ENCODE assay signal across 16 cellular contexts in genomic region chr10:101493782-101494281, GRCh38.
DNase-seq lines count a peak whose midpoint lies in the region; ATAC-seq, FAIRE-seq and TF ChIP-seq lines count a peak whose summit lies in the region.
"Had no signal": no experiment of that assay in that cellular context is flagged by ENCODE, and none has a peak within 500 bp of the region (broad histone marks: within the 10 kb centered on the region; RNA-seq: fewer than 3 reads in every experiment).

No MANE protein-coding gene starts in this region.

- no peaks in the 10 kb centered on the region for H3K9me3 Mint-ChIP-seq in glutamatergic neuron (ENCODE audit: unreplicated experiment)

- no peak overlapping the region for H3K9ac ChIP-seq in HUES48 (ENCODE audit: low read depth, low read length)

- no peaks in the 10 kb centered on the region for H3K27me3 Mint-ChIP-seq in glutamatergic neuron (ENCODE audit: unreplicated experiment)

- H3K36me3 ChIP-seq in HUES48 (ENCODE audit: control insufficient read depth, insufficient read depth, low read length) (no peaks in the 10 kb centered on the region), pancreas (no peaks in the 10 kb centered on the region), esophagus squamous epithelium (no peaks in the 10 kb centered on the region)

- no peak for TF ChIP-seq POLR2A in esophagus squamous epithelium (IDR thresholded peaks at IDR 0.05)

- ATAC-seq in pancreas (peak; percentile 58 to 84 (median 68)), GM18858 (IDR thresholded peaks at IDR 0.05; ENCODE audit: unreplicated experiment) (no peak)
- ATAC-seq: A549 had no signal

- H3K9me3 ChIP-seq in HUES48 (ENCODE audit: control insufficient read depth, insufficient read depth, low read length) (no peaks in the 10 kb centered on the region), pancreas (no peaks in the 10 kb centered on the region), esophagus squamous epithelium (no peaks in the 10 kb centered on the region)
- H3K9me3 ChIP-seq: A549 had no signal

- no peak overlapping the region for H3K4me3 Mint-ChIP-seq in glutamatergic neuron (ENCODE audit: unreplicated experiment)

- no peak overlapping the region for H3K4me3 ChIP-seq in HUES48 (ENCODE audit: low read depth, low read length)
- no peak overlapping the region for H3K4me3 ChIP-seq in pancreas
- no peak overlapping the region for H3K4me3 ChIP-seq in esophagus squamous epithelium
- H3K4me3 ChIP-seq: A549, PC-9 had no signal

- 22 to 28% methylated on average over 1 of the region's 1 CpG for WGBS in pancreas, 2 donors
- WGBS in esophagus squamous epithelium, 2 donors: 67% methylated on average over 1 of the region's 1 CpG

- no peak for TF ChIP-seq CTCF in glutamatergic neuron (IDR thresholded peaks at IDR 0.05; ENCODE audit: partially characterized antibody, unreplicated experiment)
- no peak for TF ChIP-seq CTCF in pancreas (IDR thresholded peaks at IDR 0.05)
- no peak for TF ChIP-seq CTCF in esophagus squamous epithelium (IDR thresholded peaks at IDR 0.05)

- peaks cover 11% of the 10 kb centered on the region for H3K4me1 Mint-ChIP-seq in glutamatergic neuron (ENCODE audit: low read depth, unreplicated experiment)

- H3K36me3 Mint-ChIP-seq in glutamatergic neuron (ENCODE audit: unreplicated experiment): no peaks in the 10 kb centered on the region

- peak; percentile 7 for DNase-seq in DMS53 treated with DMSO at 0.1 percent for 48 hours (lab: John Stamatoyannopoulos, UW; ENCODE audit: unreplicated experiment)
- DNase-seq in glutamatergic neuron: no peak
- DNase-seq in pancreas: no peak
- DNase-seq in esophagus squamous epithelium (lab: John Stamatoyannopoulos, UW): no peak
- DNase-seq in stimulated activated CD4-positive, alpha-beta T cell treated with anti-CD3 and anti-CD28 coated beads, Interleukin-2, amount 100 ng/mL, for 24 hours: no peak
- DNase-seq: Calu3, KG1, NCI-H1092, NCI-H345, NCI-H526 treated with DMSO at 0.1 percent for 48 hours, PC-9 had no signal

- H3K4me1 ChIP-seq in HUES48 (ENCODE audit: control insufficient read depth, insufficient read depth, low read length): peaks cover 20% of the 10 kb centered on the region
- H3K4me1 ChIP-seq in pancreas: peaks cover 11 to 22% (median 15%) of the 10 kb centered on the region in 3 donors
- no peaks in the 10 kb centered on the region for H3K4me1 ChIP-seq in esophagus squamous epithelium
- H3K4me1 ChIP-seq: A549 had no signal

- H3K27ac ChIP-seq in HUES48 (ENCODE audit: low read depth, low read length) (peak overlapping the region; percentile 21), pancreas (no peak overlapping the region), esophagus squamous epithelium (no peak overlapping the region)
- H3K27ac ChIP-seq: A549, C4-2B, PC-9 had no signal

- H3K27ac Mint-ChIP-seq in glutamatergic neuron (ENCODE audit: unreplicated experiment): peak overlapping the region; percentile 56

- intact Hi-C loops in pancreas (cut with DNase I) (no loop called here), esophagus squamous epithelium (cut with DNase I) (no loop called here)

- H3K27me3 ChIP-seq in HUES48 (ENCODE audit: control insufficient read depth, insufficient read depth, low read length): no peaks in the 10 kb centered on the region
- no peaks in the 10 kb centered on the region for H3K27me3 ChIP-seq in pancreas
- no peaks in the 10 kb centered on the region for H3K27me3 ChIP-seq in esophagus squamous epithelium

- no peak for FAIRE-seq in pancreas (lab: Jason Lieb, UNC)
- FAIRE-seq: A549, HTR-8/SVneo had no signal
